In genomic region chr22:36323182-36323854, GRCh38 we compare ENCODE assay signal across 9 cellular contexts.
DNase-seq lines count a peak whose midpoint lies in the region; ATAC-seq and TF ChIP-seq lines count a peak whose summit lies in the region.
"Had no signal": no experiment of that assay in that cellular context is flagged by ENCODE, and none has a peak within 500 bp of the region (broad histone marks: within the 10 kb centered on the region; RNA-seq: fewer than 3 reads in every experiment).

No MANE protein-coding gene starts in this region.

- POLR2A ChIA-PET in activated CD4-positive, alpha-beta memory T cell treated with anti-CD3 and anti-CD28 coated beads, Interleukin-2, amount 10 ng/mL, durations not matched to agents 7 days and 5 days (lab: Charles Lee): interaction anchor here (0.6 to 3.6 kb wide), 5 partner anchors 9 to 35 kb away, joined by 3 to 16 read pairs (median 7); no protein-coding TSS in a partner anchor

- H3K9me3 Mint-ChIP-seq in activated CD4-positive, alpha-beta memory T cell treated with anti-CD3 and anti-CD28 coated beads, Interleukin-2, amount 10 ng/mL, durations not matched to agents 7 days and 5 days: no peaks in the 10 kb centered on the region

- no peaks in the 10 kb centered on the region for H3K27me3 Mint-ChIP-seq in activated CD4-positive, alpha-beta memory T cell treated with anti-CD3 and anti-CD28 coated beads, Interleukin-2, amount 10 ng/mL, durations not matched to agents 7 days and 5 days

- no peaks in the 10 kb centered on the region for H3K9me3 ChIP-seq in BLaER1 treated with 17β-estradiol and CSF1 and Interleukin-3, amounts not matched to agents 10 nM and 100 nM (replicated peaks in 1 of 11)
- H3K9me3 ChIP-seq in parathyroid adenoma (ENCODE audit: control insufficient read depth, low read length): no peaks in the 10 kb centered on the region

- H3K9ac ChIP-seq in BLaER1 treated with 17β-estradiol and CSF1 and Interleukin-3, amounts not matched to agents 10 nM and 100 nM: peak overlapping the region in 8 of 11 experiments; percentile 3 to 52 (median 28); a peak in 12 of 22 replicates
- no peak overlapping the region for H3K9ac ChIP-seq in parathyroid adenoma

- no peaks in the 10 kb centered on the region; a peak in 1 of 22 replicates for H3K27me3 ChIP-seq in BLaER1 treated with 17β-estradiol and CSF1 and Interleukin-3, amounts not matched to agents 10 nM and 100 nM
- no peaks in the 10 kb centered on the region for H3K27me3 ChIP-seq in parathyroid adenoma (ENCODE audit: control insufficient read depth, insufficient read depth, low read length)

- peaks cover 21 to 91% (median 56%) of the 10 kb centered on the region in 10 experiments for H3K4me1 ChIP-seq in BLaER1 treated with 17β-estradiol and CSF1 and Interleukin-3, amounts not matched to agents 10 nM and 100 nM
- no peaks in the 10 kb centered on the region for H3K4me1 ChIP-seq in parathyroid adenoma

- H3K4me1 Mint-ChIP-seq in activated CD4-positive, alpha-beta memory T cell treated with anti-CD3 and anti-CD28 coated beads, Interleukin-2, amount 10 ng/mL, durations not matched to agents 7 days and 5 days: peaks cover 26% of the 10 kb centered on the region

- CTCF ChIA-PET in activated CD4-positive, alpha-beta memory T cell treated with anti-CD3 and anti-CD28 coated beads, Interleukin-2, amount 10 ng/mL, durations not matched to agents 7 days and 5 days (lab: Charles Lee): interaction anchor here (1.3 kb wide), 1 partner anchor 61 kb away, joined by 4 read pairs; no protein-coding TSS in a partner anchor

- no peak overlapping the region for H3K4me3 ChIP-seq in BLaER1 treated with 17β-estradiol and CSF1 and Interleukin-3, amounts not matched to agents 10 nM and 100 nM
- no peak overlapping the region for H3K4me3 ChIP-seq in fibroblast of villous mesenchyme (ENCODE audit: low read depth, low read length)
- no peak overlapping the region for H3K4me3 ChIP-seq in parathyroid adenoma (ENCODE audit: low read depth, low read length)

- peaks cover 69 to 100% (median 100%) of the 10 kb centered on the region in 11 experiments for H4K20me1 ChIP-seq in BLaER1 treated with 17β-estradiol and CSF1 and Interleukin-3, amounts not matched to agents 10 nM and 100 nM

- ATAC-seq in HG02798 (IDR thresholded peaks at IDR 0.05; ENCODE audit: poor library complexity, unreplicated experiment) (no peak), HG02610 (IDR thresholded peaks at IDR 0.05; ENCODE audit: unreplicated experiment) (no peak), GM19023 (IDR thresholded peaks at IDR 0.05; ENCODE audit: unreplicated experiment) (no peak)

- peaks cover 91% of the 10 kb centered on the region for H3K36me3 Mint-ChIP-seq in activated CD4-positive, alpha-beta memory T cell treated with anti-CD3 and anti-CD28 coated beads, Interleukin-2, amount 10 ng/mL, durations not matched to agents 7 days and 5 days (ENCODE audit: low read depth)

- H3K79me2 ChIP-seq in parathyroid adenoma: peaks cover 23% of the 10 kb centered on the region

- H2AFZ ChIP-seq in parathyroid adenoma: no peak overlapping the region

- peak overlapping the region in 9 of 11 experiments; percentile 21 to 63 (median 40); a peak in 18 of 22 replicates for H3K27ac ChIP-seq in BLaER1 treated with 17β-estradiol and CSF1 and Interleukin-3, amounts not matched to agents 10 nM and 100 nM
- peak overlapping the region; percentile 65 for H3K27ac ChIP-seq in parathyroid adenoma

- TF ChIP-seq CTCF in fibroblast of villous mesenchyme (IDR thresholded peaks at IDR 0.05; ENCODE audit: insufficient read depth, low read depth, low read length): no peak
- TF ChIP-seq CTCF in parathyroid adenoma (IDR thresholded peaks at IDR 0.05): no peak

- no peak overlapping the region for H3K4me3 Mint-ChIP-seq in activated CD4-positive, alpha-beta memory T cell treated with anti-CD3 and anti-CD28 coated beads, Interleukin-2, amount 10 ng/mL, durations not matched to agents 7 days and 5 days

- H3K36me3 ChIP-seq in BLaER1 treated with 17β-estradiol and CSF1 and Interleukin-3, amounts not matched to agents 10 nM and 100 nM: peaks cover 99 to 100% (median 100%) of the 10 kb centered on the region in 11 experiments
- H3K36me3 ChIP-seq in parathyroid adenoma (ENCODE audit: control insufficient read depth, insufficient read depth, low read length): no peaks in the 10 kb centered on the region

- DNase-seq in activated CD4-positive, alpha-beta memory T cell treated with anti-CD3 and anti-CD28 coated beads, Interleukin-2, amount 10 ng/mL, durations not matched to agents 7 days and 5 days: no peak
- DNase-seq in fibroblast of villous mesenchyme (ENCODE audit: low read depth): peak; percentile 69
- no peak for DNase-seq in NCI-H128 (lab: John Stamatoyannopoulos, UW; ENCODE audit: unreplicated experiment)
- DNase-seq: activated CD4-positive, CD25-positive, alpha-beta regulatory T cell treated with anti-CD3 and anti-CD28 coated beads, Interleukin-2, amount 50 U/mL, for 72 hours had no signal

- peak overlapping the region in 9 of 11 experiments; percentile 13 to 61 (median 24); a peak in 11 of 22 replicates for H3K4me2 ChIP-seq in BLaER1 treated with 17β-estradiol and CSF1 and Interleukin-3, amounts not matched to agents 10 nM and 100 nM
- H3K4me2 ChIP-seq in parathyroid adenoma (ENCODE audit: low read length): no peak overlapping the region

- peak overlapping the region; percentile 64 for H3K27ac Mint-ChIP-seq in activated CD4-positive, alpha-beta memory T cell treated with anti-CD3 and anti-CD28 coated beads, Interleukin-2, amount 10 ng/mL, durations not matched to agents 7 days and 5 days
